Comparison of ENCODE assay signal across 8 cellular contexts in genomic region chr10:103668351-103669242, GRCh38.
DNase-seq lines count a peak whose midpoint lies in the region; ATAC-seq, FAIRE-seq and TF ChIP-seq lines count a peak whose summit lies in the region.

No MANE protein-coding gene starts in this region.

- POLR2A ChIA-PET in activated CD4-positive, alpha-beta T cell treated with anti-CD3 and anti-CD28 coated beads, Interleukin-2, amount 10 ng/mL, durations not matched to agents 7 days and 5 days (lab: Charles Lee) = no interaction called here

- H3K4me2 ChIP-seq in astrocyte (ENCODE audit: low read length) (peak overlapping the region; percentile 66), MM.1S (ENCODE audit: low read depth, low read length) (no peak overlapping the region)

- peaks cover 11% of the 10 kb centered on the region for H3K4me1 Mint-ChIP-seq in activated CD4-positive, alpha-beta T cell treated with anti-CD3 and anti-CD28 coated beads, Interleukin-2, amount 10 ng/mL, durations not matched to agents 7 days and 5 days
- peaks cover 15% of the 10 kb centered on the region for H3K4me1 Mint-ChIP-seq in astrocyte (ENCODE audit: low read depth, unreplicated experiment)

- peak overlapping the region; percentile 40 for H3K9ac ChIP-seq in astrocyte (ENCODE audit: low read length)
- no peak overlapping the region for H3K9ac ChIP-seq in MM.1S (ENCODE audit: low read length)

- no peak for TF ChIP-seq POLR2A in lower leg skin (IDR thresholded peaks at IDR 0.05)
- no peak for TF ChIP-seq POLR2A in upper lobe of left lung (IDR thresholded peaks at IDR 0.05)

- peak overlapping the region; percentile 8 for H3K4me3 Mint-ChIP-seq in activated CD4-positive, alpha-beta T cell treated with anti-CD3 and anti-CD28 coated beads, Interleukin-2, amount 10 ng/mL, durations not matched to agents 7 days and 5 days
- no peak overlapping the region for H3K4me3 Mint-ChIP-seq in astrocyte (ENCODE audit: unreplicated experiment)

- WGBS in lower leg skin, 2 donors = 38 to 40% methylated on average over 36 to 37 of the region's 37 CpGs
- 43 to 53% methylated on average over 16 to 37 of the region's 37 CpGs for WGBS in upper lobe of left lung, 2 donors

- intact Hi-C loops in lower leg skin (cut with DNase I; ENCODE audit: low total_unique reads) = no loop called here

- H3K36me3 ChIP-seq in astrocyte (ENCODE audit: insufficient read depth, low read length) (no peaks in the 10 kb centered on the region), upper lobe of left lung (no peaks in the 10 kb centered on the region), MM.1S (replicated peaks; ENCODE audit: insufficient read depth, low read length) (no peaks in the 10 kb centered on the region)

- peaks cover 6% of the 10 kb centered on the region for H3K4me1 ChIP-seq in astrocyte (ENCODE audit: insufficient read depth, low read length)
- H3K4me1 ChIP-seq in upper lobe of left lung = peaks cover 19 to 31% (median 23%) of the 10 kb centered on the region in 4 donors
- no peaks in the 10 kb centered on the region for H3K4me1 ChIP-seq in MM.1S (ENCODE audit: low read length)

- H3K27me3 ChIP-seq in astrocyte (ENCODE audit: insufficient read depth, low read length) = no peaks in the 10 kb centered on the region
- H3K27me3 ChIP-seq in upper lobe of left lung = no peaks in the 10 kb centered on the region
- no peaks in the 10 kb centered on the region for H3K27me3 ChIP-seq in MM.1S (replicated peaks; ENCODE audit: insufficient read depth, low read length)

- H3K79me2 ChIP-seq in astrocyte (ENCODE audit: insufficient read depth, low read length) (no peaks in the 10 kb centered on the region), MM.1S (ENCODE audit: low read length) (no peaks in the 10 kb centered on the region)

- H3K27ac ChIP-seq in astrocyte (ENCODE audit: low read depth, low read length) = no peak overlapping the region
- H3K27ac ChIP-seq in upper lobe of left lung = peak overlapping the region; percentile 33 to 69 (median 57)
- H3K27ac ChIP-seq in MM.1S (ENCODE audit: low read length) = no peak overlapping the region

- ATAC-seq in upper lobe of left lung (ENCODE audit: low FRiP score in 2 of 2) = peak; percentile 70 to 90
- no peak for ATAC-seq in GM21447 (IDR thresholded peaks at IDR 0.05; ENCODE audit: unreplicated experiment)

- no peak for DNase-seq in activated CD4-positive, alpha-beta T cell treated with anti-CD3 and anti-CD28 coated beads, Interleukin-2, amount 10 ng/mL, durations not matched to agents 7 days and 5 days
- no peak for DNase-seq in activated CD4-positive, alpha-beta T cell treated with anti-CD3 and anti-CD28 coated beads for 4 hours
- DNase-seq in astrocyte (ENCODE audit: low read depth) = no peak
- peak; percentile 73 to 95 for DNase-seq in lower leg skin (ENCODE audit: low spot score in 2 of 2)
- DNase-seq in upper lobe of left lung = peak; percentile 38 to 92
- DNase-seq in MM.1S = no peak
- DNase-seq in HuH-7.5 (ENCODE audit: low spot score) = no peak

- H3F3A ChIP-seq in MM.1S (ENCODE audit: insufficient read depth, low read length) = no peaks in the 10 kb centered on the region

- no peak overlapping the region for H3K4me3 ChIP-seq in astrocyte (ENCODE audit: insufficient read depth, low read depth, low read length)
- no peak overlapping the region for H3K4me3 ChIP-seq in lower leg skin (ENCODE audit: low read depth, poor library complexity, severe bottlenecking)
- H3K4me3 ChIP-seq in upper lobe of left lung = peak overlapping the region in 2 of 4 donors; percentile 13 to 32
- no peak overlapping the region for H3K4me3 ChIP-seq in MM.1S (ENCODE audit: low read length)

- peak in 1 of 4 donors; percentile 37 for TF ChIP-seq EP300 in upper lobe of left lung (IDR thresholded peaks at IDR 0.05)

- CTCF ChIA-PET in activated CD4-positive, alpha-beta T cell treated with anti-CD3 and anti-CD28 coated beads, Interleukin-2, amount 10 ng/mL, durations not matched to agents 7 days and 5 days (lab: Charles Lee) = no interaction called here

- no peak for FAIRE-seq in astrocyte (lab: Jason Lieb, UNC)

- H3K9me3 Mint-ChIP-seq in activated CD4-positive, alpha-beta T cell treated with anti-CD3 and anti-CD28 coated beads, Interleukin-2, amount 10 ng/mL, durations not matched to agents 7 days and 5 days = no peaks in the 10 kb centered on the region
- no peaks in the 10 kb centered on the region for H3K9me3 Mint-ChIP-seq in astrocyte (ENCODE audit: unreplicated experiment)

- H4K20me1 ChIP-seq in astrocyte (ENCODE audit: insufficient read depth, low read length) (no peaks in the 10 kb centered on the region), MM.1S (ENCODE audit: insufficient read depth, low read length) (no peaks in the 10 kb centered on the region)

- no peaks in the 10 kb centered on the region for H3K9me2 ChIP-seq in MM.1S (replicated peaks; ENCODE audit: insufficient read depth, low read length)

- H2AFZ ChIP-seq in astrocyte (ENCODE audit: low read depth, low read length) (no peak overlapping the region), MM.1S (ENCODE audit: low read length) (no peak overlapping the region)

- no peaks in the 10 kb centered on the region for H3K27me3 Mint-ChIP-seq in activated CD4-positive, alpha-beta T cell treated with anti-CD3 and anti-CD28 coated beads, Interleukin-2, amount 10 ng/mL, durations not matched to agents 7 days and 5 days
- peaks cover 4% of the 10 kb centered on the region for H3K27me3 Mint-ChIP-seq in astrocyte (ENCODE audit: low read depth, unreplicated experiment)

- no peak overlapping the region for H3K27ac Mint-ChIP-seq in activated CD4-positive, alpha-beta T cell treated with anti-CD3 and anti-CD28 coated beads, Interleukin-2, amount 10 ng/mL, durations not matched to agents 7 days and 5 days
- peak overlapping the region; percentile 72 for H3K27ac Mint-ChIP-seq in astrocyte (ENCODE audit: unreplicated experiment)

- no peaks in the 10 kb centered on the region for H3K36me3 Mint-ChIP-seq in activated CD4-positive, alpha-beta T cell treated with anti-CD3 and anti-CD28 coated beads, Interleukin-2, amount 10 ng/mL, durations not matched to agents 7 days and 5 days (ENCODE audit: low read depth)
- H3K36me3 Mint-ChIP-seq in astrocyte (ENCODE audit: low read depth, unreplicated experiment) = peaks cover 22% of the 10 kb centered on the region

- TF ChIP-seq CTCF in astrocyte (IDR thresholded peaks at IDR 0.05; ENCODE audit: insufficient read depth, low read depth, low read length) (no peak), lower leg skin (IDR thresholded peaks at IDR 0.05) (no peak), upper lobe of left lung (IDR thresholded peaks at IDR 0.05) (no peak), MM.1S (IDR thresholded peaks at IDR 0.05; ENCODE audit: low read length) (no peak)

- H3K9me3 ChIP-seq in astrocyte (ENCODE audit: insufficient read depth, low read depth, low read length) (no peaks in the 10 kb centered on the region), upper lobe of left lung (no peaks in the 10 kb centered on the region), MM.1S (replicated peaks; ENCODE audit: insufficient read depth, low read length) (no peaks in the 10 kb centered on the region)

Comparison
In these comparisons a context has a peak if more than half of its experiments do, and no peak if none do; other contexts are left out.
1. DNase-seq: peak in lower leg skin (2 of 2) and upper lobe of left lung (2 of 2); none in activated CD4-positive, alpha-beta T cell treated with anti-CD3 and anti-CD28 coated beads, Interleukin-2, amount 10 ng/mL, durations not matched to agents 7 days and 5 days (single experiment), activated CD4-positive, alpha-beta T cell treated with anti-CD3 and anti-CD28 coated beads for 4 hours (0 of 2), astrocyte (single experiment), MM.1S (single experiment) and HuH-7.5 (single experiment).
2. H3K27ac ChIP-seq: peak in upper lobe of left lung (4 of 4); none in astrocyte (single experiment) and MM.1S (single experiment).